1 cellular context compared by ENCODE assay signal in the genomic region with DNA sequence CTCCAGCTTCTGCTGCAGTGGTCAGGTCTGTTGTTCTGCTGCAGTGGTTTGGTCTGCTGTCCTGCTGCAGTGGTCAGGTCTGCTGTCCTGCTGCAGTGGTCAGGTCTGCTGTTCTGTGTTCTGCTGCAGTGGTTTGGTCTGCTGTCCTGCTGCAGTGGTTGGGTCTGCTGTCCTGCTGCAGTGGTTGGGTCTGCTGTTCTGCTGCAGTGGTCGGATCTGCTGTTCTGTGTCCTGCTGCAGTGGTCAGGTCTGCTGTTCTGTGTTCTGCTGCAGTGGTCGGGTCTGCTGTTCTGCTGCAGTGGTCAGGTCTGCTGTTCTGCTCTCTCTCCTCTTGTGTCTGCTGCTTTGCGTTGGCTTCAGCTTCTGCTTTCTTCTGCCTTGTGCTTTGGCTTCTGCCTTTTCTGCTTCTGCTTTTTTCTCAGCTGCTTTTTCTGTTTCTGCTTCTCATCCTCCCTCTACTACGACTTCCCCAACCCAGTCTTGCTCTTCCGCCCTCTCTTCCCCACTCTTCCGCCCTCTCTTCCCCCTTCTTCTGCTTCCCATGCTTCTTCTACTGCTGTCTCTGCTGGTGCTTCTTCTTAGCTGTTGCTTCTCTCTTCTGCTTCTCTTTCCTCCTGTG.
TF ChIP-seq lines count a peak whose summit lies in the region.

No MANE protein-coding gene starts in this region.

TF ChIP-seq in SK-N-SH, 30 proteins besides CTCF, POLR2A, EP300 and RAD21 (continued from another document):
- no peak for TF ChIP-seq RXRA (IDR thresholded peaks at IDR 0.05; ENCODE audit: borderline replicate concordance, low read depth)
- TF ChIP-seq GABPA (IDR thresholded peaks at IDR 0.05; ENCODE audit: low read depth): no peak
- TF ChIP-seq SIN3A (IDR thresholded peaks at IDR 0.05; ENCODE audit: borderline replicate concordance, low read depth, low read length): no peak
- TF ChIP-seq MEF2A (IDR thresholded peaks at IDR 0.05; ENCODE audit: borderline replicate concordance, low read depth): no peak
